8 cellular contexts compared by ENCODE assay signal in genomic region chr3:11944052-11944673, GRCh38.
DNase-seq lines count a peak whose midpoint lies in the region; ATAC-seq and TF ChIP-seq lines count a peak whose summit lies in the region.

No MANE protein-coding gene starts in this region.

- H3K4me2 ChIP-seq in OCI-LY7 (ENCODE audit: low read length), result no peak overlapping the region

- ATAC-seq in HG03521 (IDR thresholded peaks at IDR 0.05; ENCODE audit: unreplicated experiment) (no peak), GM19023 (IDR thresholded peaks at IDR 0.05; ENCODE audit: unreplicated experiment) (no peak)

- intact Hi-C loops in OCI-LY7 (cut with micrococcal nuclease; ENCODE audit: unreplicated experiment), result no loop called here

- CTCF ChIA-PET in OCI-LY7 (lab: Charles Lee; ENCODE audit: unreplicated experiment), result no interaction called here

- H3K4me1 ChIP-seq in OCI-LY7 (ENCODE audit: insufficient read depth, low read length, poor library complexity, severe bottlenecking), result no peaks in the 10 kb centered on the region

- no peaks in the 10 kb centered on the region for H3K9me2 ChIP-seq in OCI-LY7 (ENCODE audit: insufficient read depth, low read length)

- no peaks in the 10 kb centered on the region for H4K20me1 ChIP-seq in OCI-LY7 (ENCODE audit: insufficient read depth, low read length)

- no TSS peak for BruUV-seq in OCI-LY7 (replicated peaks; lab: Mats Ljungman, UMichigan)

- DNase-seq in A172 (ENCODE audit: low spot score), result peak; percentile 42
- no peak for DNase-seq in OCI-LY7 (ENCODE audit: low spot score)
- peak; percentile 9 for DNase-seq in fibroblast of peridontal ligament (ENCODE audit: extremely low read depth)
- peak; percentile 40 for DNase-seq in renal cortical epithelial cell (ENCODE audit: low read depth)
- DNase-seq in NCI-H1930 (lab: John Stamatoyannopoulos, UW), result no peak

- no peak overlapping the region for H2AFZ ChIP-seq in OCI-LY7 (ENCODE audit: low read length)

- H3K27ac ChIP-seq in OCI-LY7 (ENCODE audit: low read depth, low read length, poor library complexity, severe bottlenecking), result no peak overlapping the region

- no peak overlapping the region for H3K4me3 ChIP-seq in OCI-LY7 (ENCODE audit: low read depth, low read length, poor library complexity, severe bottlenecking)

- H3K36me3 ChIP-seq in OCI-LY7 (ENCODE audit: insufficient read depth, low read length), result no peaks in the 10 kb centered on the region

- POLR2A ChIA-PET in OCI-LY7 (lab: Charles Lee), result interaction anchor here (0.7 kb wide), 1 partner anchor 8 kb away, joined by 3 read pairs; no protein-coding TSS in a partner anchor

- peaks cover 4% of the 10 kb centered on the region for H3K9me3 ChIP-seq in OCI-LY7 (ENCODE audit: low read length)

- TF ChIP-seq CTCF in GM12873 (IDR thresholded peaks at IDR 0.05; ENCODE audit: insufficient read depth, low read depth, low read length, missing control alignments) (peak; percentile 54), OCI-LY7 (conservative IDR thresholded peaks at IDR 0.05; ENCODE audit: low read length) (peak; percentile 55)

- H3K79me2 ChIP-seq in OCI-LY7 (ENCODE audit: insufficient read depth, low read depth, low read length), result no peaks in the 10 kb centered on the region

Comparison
In these comparisons a context has a peak if more than half of its experiments do, and no peak if none do; other contexts are left out.
1. DNase-seq: peak in A172 (single experiment), fibroblast of peridontal ligament (single experiment) and renal cortical epithelial cell (single experiment); none in OCI-LY7 (single experiment) and NCI-H1930 (0 of 2).